In the genomic region with DNA sequence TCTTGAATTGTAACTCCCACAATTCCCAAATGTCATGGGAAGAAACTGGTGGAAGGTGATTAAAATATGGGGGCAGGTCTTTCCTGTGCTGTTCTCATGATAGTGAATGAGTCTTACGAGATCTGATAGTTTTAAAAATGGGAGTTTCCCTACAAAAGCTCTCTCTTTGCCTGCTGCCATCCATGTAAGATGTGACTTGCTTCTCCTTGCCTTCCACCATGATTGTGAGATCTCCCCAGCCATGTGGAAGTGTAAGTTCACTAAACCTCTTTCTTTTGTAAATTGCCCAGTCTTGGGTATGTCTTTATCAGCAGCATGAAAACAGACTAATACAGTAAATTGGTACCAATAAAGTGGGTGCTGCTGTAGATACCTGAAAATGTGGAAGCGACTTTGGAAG, we compare ENCODE assay signal across 1 cellular context.
DNase-seq lines count a peak whose midpoint lies in the region; ATAC-seq, FAIRE-seq and TF ChIP-seq lines count a peak whose summit lies in the region.
"Not testable (repeated sequence)": the region's sequence is repeated elsewhere in the genome, so short reads cannot be mapped to it uniquely, and the experiment has no call there.

No MANE protein-coding gene starts in this region.

- not testable (repeated sequence) for FAIRE-seq in K562 (lab: Jason Lieb, UNC)

- in situ Hi-C loops in K562 (cut with MboI) = not testable (repeated sequence)

- TF ChIP-seq POLR2A in K562 (conservative IDR thresholded peaks at IDR 0.05) = not testable (repeated sequence)

- not testable (repeated sequence) for TF ChIP-seq CTCF in K562 (IDR thresholded peaks at IDR 0.05 in 2 of 3, conservative IDR thresholded peaks at IDR 0.05 in 1 of 3; ENCODE audit: insufficient read depth in 2 of 3, low read depth in 1 of 3, low read length in 3 of 3)

- not testable (repeated sequence) for H3K27me3 ChIP-seq in K562 (ENCODE audit: control insufficient read depth in 2 of 2, insufficient read depth in 2 of 2, low read length in 2 of 2)

- not testable (repeated sequence) for H3K4me2 ChIP-seq in K562 (ENCODE audit: insufficient read depth, low read length)

- WGBS in K562 (ENCODE audit: insufficient coverage, low coverage, missing lambda C conversion rate) = 45% methylated on average over 2 of the region's 2 CpGs

- H3K9me3 ChIP-seq in K562 (replicated peaks; ENCODE audit: control insufficient read depth, insufficient read depth, low read depth, low read length) = not testable (repeated sequence)

- not testable (repeated sequence) for BruUV-seq in K562 (replicated peaks; lab: Mats Ljungman, UMichigan)

- CTCF ChIA-PET in K562 (lab: Yijun Ruan, JAX; ENCODE audit: low intra/inter-chr PET ratio) = not testable (repeated sequence)

- not testable (repeated sequence) for ATAC-seq in K562

- not testable (repeated sequence) for H3K9me1 ChIP-seq in K562 (ENCODE audit: control insufficient read depth, insufficient read depth, low read length)

- H3K27ac ChIP-seq in K562 (ENCODE audit: extremely low read depth, low read depth, low read length) = not testable (repeated sequence)

- H3K9ac ChIP-seq in K562 (ENCODE audit: insufficient read depth in 1 of 2, low read depth in 2 of 2, low read length in 2 of 2) = not testable (repeated sequence)

- H3K4me3 ChIP-seq in K562 = not testable (repeated sequence)

- POLR2A ChIA-PET in K562 (lab: Yijun Ruan, JAX) = not testable (repeated sequence)

- DNase-seq in K562 (ENCODE audit: extremely low read depth in 1 of 4, low spot score in 3 of 4) = not testable (repeated sequence)

- not testable (repeated sequence) for TF ChIP-seq EP300 in K562 (IDR thresholded peaks at IDR 0.05; ENCODE audit: low read length)

- not testable (repeated sequence) for H2AFZ ChIP-seq in K562 (ENCODE audit: low read depth, low read length)

- not testable (repeated sequence) for H3K36me3 ChIP-seq in K562 (ENCODE audit: control insufficient read depth, insufficient read depth, low read length)

- H3K4me1 ChIP-seq in K562 (replicated peaks in 1 of 2; ENCODE audit: control insufficient read depth in 2 of 2, insufficient read depth in 2 of 2, low read length in 2 of 2) = not testable (repeated sequence)

- H3K79me2 ChIP-seq in K562 (ENCODE audit: control insufficient read depth, insufficient read depth, low read length) = not testable (repeated sequence)

- intact Hi-C loops in K562 (cut with micrococcal nuclease) = not testable (repeated sequence)

- TF ChIP-seq RAD21 in K562 (CRISPR knock-in tag; conservative IDR thresholded peaks at IDR 0.05 in 1 of 2, IDR thresholded peaks at IDR 0.05 in 1 of 2) = not testable (repeated sequence)

- not testable (repeated sequence) for H4K20me1 ChIP-seq in K562 (replicated peaks; ENCODE audit: control insufficient read depth, insufficient read depth, low read length)

TF ChIP-seq in K562, 482 proteins besides CTCF, POLR2A, EP300 and RAD21:
- peak; percentile 91 for TF ChIP-seq ZNF431 (CRISPR knock-in tag; IDR thresholded peaks at IDR 0.05)
